ENCODE assay signal across 8 cellular contexts in genomic region chr6:13486679-13487121, GRCh38. TPM values are rescaled to one million over a fixed set of nuclear protein-coding genes. Genes with fewer than 3 reads are reported as not detected.
DNase-seq lines count a peak whose midpoint lies in the region; ATAC-seq and TF ChIP-seq lines count a peak whose summit lies in the region.

No MANE protein-coding gene starts in this region.

- peak overlapping the region; percentile 67 to 69 for H3K4me3 ChIP-seq in CD4-positive, alpha-beta memory T cell (ENCODE audit: low read length in 2 of 2)

- peaks cover 12% of the 10 kb centered on the region for H3K4me1 ChIP-seq in CD4-positive, alpha-beta memory T cell (ENCODE audit: insufficient read depth, low read length)

- H3K36me3 Mint-ChIP-seq in CD4-positive, alpha-beta memory T cell, result peaks cover 0 to 2% of the 10 kb centered on the region in 2 donors
- no peaks in the 10 kb centered on the region for H3K36me3 Mint-ChIP-seq in type B pancreatic cell

- peak; percentile 44 to 62 (median 48) for DNase-seq in CD4-positive, alpha-beta memory T cell
- DNase-seq in RPMI8226 (peak; percentile 86), germinal center (ENCODE audit: low spot score) (peak; percentile 84), omental fat pad (ENCODE audit: low spot score) (no peak), type B pancreatic cell (ENCODE audit: extremely low spot score, unreplicated experiment) (peak; percentile 73)
- peak; percentile 45 for DNase-seq in activated gamma-delta T cell treated with anti-CD3 and anti-CD28 coated beads, Interleukin-2, amount 50 U/mL, for 16 hours (ENCODE audit: low read depth)

- H3K9me3 Mint-ChIP-seq in CD4-positive, alpha-beta memory T cell, result peaks cover 0 to 2% (median 0%) of the 10 kb centered on the region in 8 donors
- no peaks in the 10 kb centered on the region for H3K9me3 Mint-ChIP-seq in type B pancreatic cell

- H3K27me3 ChIP-seq in CD4-positive, alpha-beta memory T cell (ENCODE audit: insufficient read depth, low read length), result no peaks in the 10 kb centered on the region

- peak overlapping the region; percentile 4 for H3K27ac ChIP-seq in CD4-positive, alpha-beta memory T cell (ENCODE audit: low read depth, low read length)

- H3K4me1 Mint-ChIP-seq in CD4-positive, alpha-beta memory T cell, result peaks cover 16 to 36% (median 30%) of the 10 kb centered on the region in 4 donors
- peaks cover 18% of the 10 kb centered on the region for H3K4me1 Mint-ChIP-seq in type B pancreatic cell (ENCODE audit: unreplicated experiment)

- H3K9me3 ChIP-seq in CD4-positive, alpha-beta memory T cell (ENCODE audit: control insufficient read depth in 1 of 2, low read length in 2 of 2), result no peaks in the 10 kb centered on the region

- CTCF ChIA-PET in CD4-positive, alpha-beta memory T cell (lab: Charles Lee; ENCODE audit: partially characterized antibody), result interaction anchor here (0.9 to 1.5 kb wide), 3 partner anchors 89 to 158 kb away, joined by 3 to 6 read pairs (median 3); no protein-coding TSS in a partner anchor

- ATAC-seq in GM19397 (IDR thresholded peaks at IDR 0.05; ENCODE audit: unreplicated experiment) (peak; percentile 26), HG03469 (IDR thresholded peaks at IDR 0.05; ENCODE audit: unreplicated experiment) (peak; percentile 10), omental fat pad (ENCODE audit: low FRiP score) (peak; percentile 39)

- H3K36me3 ChIP-seq in CD4-positive, alpha-beta memory T cell (ENCODE audit: insufficient read depth, low read length), result no peaks in the 10 kb centered on the region

- POLR2A ChIA-PET in CD4-positive, alpha-beta memory T cell (lab: Charles Lee; ENCODE audit: partially characterized antibody), result interaction anchor here (1.3 to 3.0 kb wide), 5 partner anchors 25 to 223 kb away, joined by 3 to 17 read pairs (median 6); partner anchors contain the start of genes SIRT5 and TBC1D7

- peaks cover 5 to 6% of the 10 kb centered on the region in 2 donors for H3K27me3 Mint-ChIP-seq in CD4-positive, alpha-beta memory T cell
- H3K27me3 Mint-ChIP-seq in type B pancreatic cell, result peaks cover 39% of the 10 kb centered on the region

- H3K4me3 Mint-ChIP-seq in CD4-positive, alpha-beta memory T cell, result peak overlapping the region; percentile 82 to 94 (median 89)
- peak overlapping the region; percentile 97 for H3K4me3 Mint-ChIP-seq in type B pancreatic cell

- TF ChIP-seq CTCF in omental fat pad (IDR thresholded peaks at IDR 0.05) (no peak), type B pancreatic cell (conservative IDR thresholded peaks at IDR 0.05) (no peak)

- H3K27ac Mint-ChIP-seq in CD4-positive, alpha-beta memory T cell, result peak overlapping the region in 6 of 7 donors; percentile 42 to 78 (median 71)
- peak overlapping the region; percentile 46 for H3K27ac Mint-ChIP-seq in type B pancreatic cell

- intact Hi-C loops in CD4-positive, alpha-beta memory T cell (cut with micrococcal nuclease), result loop anchor here (1.0 to 5.0 kb wide), 6 partner anchors 34 to 226 kb away; partner anchors contain the start of genes RANBP9, SIRT5 and TBC1D7

RNA-seq across cellular contexts. Expression of gene GFOD1, which starts 0.7 kb away (rescaled TPM):
- total RNA-seq in CD4-positive, alpha-beta memory T cell, result 1 to 10 TPM in 1 of 2 experiments, under 1 TPM in 1; 0.97 to 1.1 TPM
- polyA plus RNA-seq in CD4-positive, alpha-beta memory T cell, result under 1 TPM in 1 of 2 donors, not detected in 1; 0.95 TPM
- 10 to 100 TPM; 12.2 to 78.2 (median 45.7) TPM for total RNA-seq in omental fat pad
- 4.1 and 4.8 TPM in 2 replicates for total RNA-seq in type B pancreatic cell (ENCODE audit: low replicate concordance)
